Comparison of ENCODE assay signal across 19 cellular contexts in genomic region chr7:4824120-4824775, GRCh38. TPM values are rescaled to one million over a fixed set of nuclear protein-coding genes. Genes with fewer than 3 reads are reported as not detected.
"Had no signal": no experiment of that assay in that cellular context is flagged by ENCODE, and none has a peak within 500 bp of the region (broad histone marks: within the 10 kb centered on the region; RNA-seq: fewer than 3 reads in every experiment).

No MANE protein-coding gene starts in this region.

- H3K36me3 ChIP-seq: right atrium auricular region had no signal

- H3K27ac Mint-ChIP-seq: activated naive CD8-positive, alpha-beta T cell treated with anti-CD3 and anti-CD28 coated beads, Interleukin-2, amount 50 U/mL, for 24 hours; activated T-cell treated with anti-CD3 and anti-CD28 coated beads, Interleukin-2, amount 50 U/mL, for 72 hours; dendritic cell treated with granulocyte-macrophage colony-stimulating factor and Interleukin-4, amounts not matched to agents 40 ng/mL and 50 ng/mL, for 4 days had no signal

- H3K4me1 Mint-ChIP-seq: activated naive CD8-positive, alpha-beta T cell treated with anti-CD3 and anti-CD28 coated beads, Interleukin-2, amount 50 U/mL, for 24 hours; central memory CD8-positive, alpha-beta T cell had no signal

- H3K4me3 ChIP-seq: esophagus muscularis mucosa, heart right ventricle, right atrium auricular region had no signal

- DNase-seq: activated CD4-positive, alpha-beta T cell treated with anti-CD3 and anti-CD28 coated beads for 4 hours; activated CD4-positive, alpha-beta T cell treated with anti-CD3 and anti-CD28 coated beads, Interleukin-2, amount 50 U/mL, for 4 hours; activated CD4-positive, CD25-positive, alpha-beta regulatory T cell; activated naive CD4-positive, alpha-beta T cell treated with anti-CD3 and anti-CD28 coated beads, Interleukin-2, amount 50 U/mL, for 16 hours; activated naive CD8-positive, alpha-beta T cell treated with anti-CD3 and anti-CD28 coated beads, Interleukin-2, amount 50 U/mL, for 24 hours; activated T-cell treated with anti-CD3 and anti-CD28 coated beads for 4 hours; activated T-cell treated with anti-CD3 and anti-CD28 coated beads, Interleukin-2, amount 50 U/mL, for 72 hours; foreskin keratinocyte; heart right ventricle; kidney glomerular epithelial cell; left ventricle myocardium superior; stimulated activated naive CD4-positive, alpha-beta T cell treated with Interleukin-2 at 50 U/mL for 16 hours; T-helper 1 cell; trophoblast cell had no signal

- ATAC-seq: activated naive CD8-positive, alpha-beta T cell treated with anti-CD3 and anti-CD28 coated beads, Interleukin-2, amount 50 U/mL, for 24 hours; activated T-cell treated with anti-CD3 and anti-CD28 coated beads, Interleukin-2, amount 50 U/mL, for 72 hours; foreskin keratinocyte; heart right ventricle; left ventricle myocardium superior had no signal

- H3K9me3 Mint-ChIP-seq: activated naive CD8-positive, alpha-beta T cell treated with anti-CD3 and anti-CD28 coated beads, Interleukin-2, amount 50 U/mL, for 24 hours; activated T-cell treated with anti-CD3 and anti-CD28 coated beads, Interleukin-2, amount 50 U/mL, for 72 hours; central memory CD8-positive, alpha-beta T cell; dendritic cell treated with granulocyte-macrophage colony-stimulating factor and Interleukin-4, amounts not matched to agents 40 ng/mL and 50 ng/mL, for 4 days had no signal

- H3K4me3 Mint-ChIP-seq: activated naive CD8-positive, alpha-beta T cell treated with anti-CD3 and anti-CD28 coated beads, Interleukin-2, amount 50 U/mL, for 24 hours; activated T-cell treated with anti-CD3 and anti-CD28 coated beads, Interleukin-2, amount 50 U/mL, for 72 hours; central memory CD8-positive, alpha-beta T cell; dendritic cell treated with granulocyte-macrophage colony-stimulating factor and Interleukin-4, amounts not matched to agents 40 ng/mL and 50 ng/mL, for 4 days had no signal

- H3K9me3 ChIP-seq: esophagus muscularis mucosa, heart right ventricle, right atrium auricular region had no signal

- H3K27me3 ChIP-seq: foreskin keratinocyte, heart right ventricle, right atrium auricular region had no signal

RNA-seq across cellular contexts. Expression of gene PAPOLB, which starts 37.6 kb away (rescaled TPM):
- total RNA-seq: bronchial epithelial cell, foreskin keratinocyte had no signal
